1 cellular context compared by ENCODE assay signal in the genomic region with DNA sequence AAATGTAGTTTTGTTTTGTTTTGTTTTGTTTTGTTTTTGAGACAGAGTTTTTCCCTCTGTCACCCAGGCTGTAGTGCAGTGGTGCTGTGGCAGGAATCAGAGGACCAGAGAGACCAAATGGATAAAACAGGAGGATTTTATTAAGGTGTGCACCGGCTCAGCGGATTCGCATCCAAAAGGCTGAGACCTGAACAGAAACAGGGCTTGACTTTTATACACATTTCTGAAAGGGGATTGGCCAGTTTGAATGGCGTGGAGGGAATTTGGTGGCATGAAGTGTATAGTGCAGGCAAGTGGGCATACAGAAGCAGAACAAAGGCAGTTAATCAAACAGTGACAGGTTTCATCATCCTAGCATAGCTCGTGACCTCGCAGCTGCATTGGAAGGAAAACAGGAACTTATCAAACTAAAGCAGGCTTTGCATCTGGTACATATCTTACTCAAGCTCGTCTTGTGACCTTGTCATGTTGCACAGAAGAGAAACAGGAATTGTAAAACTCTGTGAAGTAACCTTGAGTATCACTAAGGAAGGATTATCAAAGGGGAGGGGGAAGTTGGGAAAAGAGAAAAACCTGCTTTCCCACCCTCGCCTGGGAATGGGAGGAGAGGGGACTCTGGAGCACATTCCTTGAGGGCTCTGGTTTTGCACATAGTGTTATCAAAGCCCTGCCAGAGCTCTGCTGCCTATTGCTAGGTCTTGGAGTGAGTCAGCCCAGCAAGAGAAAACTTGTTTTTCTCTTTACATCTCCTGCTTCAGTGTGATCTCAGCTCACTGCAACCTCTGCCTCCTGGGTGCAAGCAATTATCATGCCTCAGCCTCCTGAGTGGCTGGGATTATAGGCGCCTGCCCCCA.
TF ChIP-seq lines count a peak whose summit lies in the region.

No MANE protein-coding gene starts in this region.

TF ChIP-seq in K562, 482 proteins besides CTCF, POLR2A, EP300 and RAD21 (continued from another document and continues in another):
- TF ChIP-seq ZBTB9 (CRISPR knock-in tag; IDR thresholded peaks at IDR 0.05), result peak; percentile 85
- no peak for TF ChIP-seq MEF2A (IDR thresholded peaks at IDR 0.05; ENCODE audit: control insufficient read depth, low read depth, low read length)
- TF ChIP-seq ZNF699 (CRISPR knock-in tag; IDR thresholded peaks at IDR 0.05; ENCODE audit: insufficient replicate concordance), result peak; percentile 43
- TF ChIP-seq, protein P1, sequence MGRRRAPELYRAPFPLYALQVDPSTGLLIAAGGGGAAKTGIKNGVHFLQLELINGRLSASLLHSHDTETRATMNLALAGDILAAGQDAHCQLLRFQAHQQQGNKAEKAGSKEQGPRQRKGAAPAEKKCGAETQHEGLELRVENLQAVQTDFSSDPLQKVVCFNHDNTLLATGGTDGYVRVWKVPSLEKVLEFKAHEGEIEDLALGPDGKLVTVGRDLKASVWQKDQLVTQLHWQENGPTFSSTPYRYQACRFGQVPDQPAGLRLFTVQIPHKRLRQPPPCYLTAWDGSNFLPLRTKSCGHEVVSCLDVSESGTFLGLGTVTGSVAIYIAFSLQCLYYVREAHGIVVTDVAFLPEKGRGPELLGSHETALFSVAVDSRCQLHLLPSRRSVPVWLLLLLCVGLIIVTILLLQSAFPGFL (CRISPR knock-in tag; IDR thresholded peaks at IDR 0.05), result no peak
- TF ChIP-seq HNRNPLL (IDR thresholded peaks at IDR 0.05; ENCODE audit: low read depth, low read length, poor library complexity, severe bottlenecking), result no peak
- TF ChIP-seq, protein P2, sequence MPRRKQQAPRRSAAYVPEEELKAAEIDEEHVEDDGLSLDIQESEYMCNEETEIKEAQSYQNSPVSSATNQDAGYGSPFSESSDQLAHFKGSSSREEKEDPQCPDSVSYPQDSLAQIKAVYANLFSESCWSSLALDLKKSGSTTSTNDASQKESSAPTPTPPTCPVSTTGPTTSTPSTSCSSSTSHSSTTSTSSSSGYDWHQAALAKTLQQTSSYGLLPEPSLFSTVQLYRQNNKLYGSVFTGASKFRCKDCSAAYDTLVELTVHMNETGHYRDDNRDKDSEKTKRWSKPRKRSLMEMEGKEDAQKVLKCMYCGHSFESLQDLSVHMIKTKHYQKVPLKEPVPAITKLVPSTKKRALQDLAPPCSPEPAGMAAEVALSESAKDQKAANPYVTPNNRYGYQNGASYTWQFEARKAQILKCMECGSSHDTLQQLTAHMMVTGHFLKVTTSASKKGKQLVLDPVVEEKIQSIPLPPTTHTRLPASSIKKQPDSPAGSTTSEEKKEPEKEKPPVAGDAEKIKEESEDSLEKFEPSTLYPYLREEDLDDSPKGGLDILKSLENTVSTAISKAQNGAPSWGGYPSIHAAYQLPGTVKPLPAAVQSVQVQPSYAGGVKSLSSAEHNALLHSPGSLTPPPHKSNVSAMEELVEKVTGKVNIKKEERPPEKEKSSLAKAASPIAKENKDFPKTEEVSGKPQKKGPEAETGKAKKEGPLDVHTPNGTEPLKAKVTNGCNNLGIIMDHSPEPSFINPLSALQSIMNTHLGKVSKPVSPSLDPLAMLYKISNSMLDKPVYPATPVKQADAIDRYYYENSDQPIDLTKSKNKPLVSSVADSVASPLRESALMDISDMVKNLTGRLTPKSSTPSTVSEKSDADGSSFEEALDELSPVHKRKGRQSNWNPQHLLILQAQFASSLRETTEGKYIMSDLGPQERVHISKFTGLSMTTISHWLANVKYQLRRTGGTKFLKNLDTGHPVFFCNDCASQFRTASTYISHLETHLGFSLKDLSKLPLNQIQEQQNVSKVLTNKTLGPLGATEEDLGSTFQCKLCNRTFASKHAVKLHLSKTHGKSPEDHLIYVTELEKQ (CRISPR knock-in tag; IDR thresholded peaks at IDR 0.05), result 0 out of 2 replicates have a peak, but pooled peaks have one; percentile 33
- TF ChIP-seq GTF2B (IDR thresholded peaks at IDR 0.05; ENCODE audit: extremely low read depth, insufficient read length), result no peak
- TF ChIP-seq ZBTB40 (IDR thresholded peaks at IDR 0.05), result no peak; the same call in 1 of the 2 replicates
- no peak for TF ChIP-seq ZBTB40 (CRISPR knock-in tag; IDR thresholded peaks at IDR 0.05)
- TF ChIP-seq, protein P3, sequence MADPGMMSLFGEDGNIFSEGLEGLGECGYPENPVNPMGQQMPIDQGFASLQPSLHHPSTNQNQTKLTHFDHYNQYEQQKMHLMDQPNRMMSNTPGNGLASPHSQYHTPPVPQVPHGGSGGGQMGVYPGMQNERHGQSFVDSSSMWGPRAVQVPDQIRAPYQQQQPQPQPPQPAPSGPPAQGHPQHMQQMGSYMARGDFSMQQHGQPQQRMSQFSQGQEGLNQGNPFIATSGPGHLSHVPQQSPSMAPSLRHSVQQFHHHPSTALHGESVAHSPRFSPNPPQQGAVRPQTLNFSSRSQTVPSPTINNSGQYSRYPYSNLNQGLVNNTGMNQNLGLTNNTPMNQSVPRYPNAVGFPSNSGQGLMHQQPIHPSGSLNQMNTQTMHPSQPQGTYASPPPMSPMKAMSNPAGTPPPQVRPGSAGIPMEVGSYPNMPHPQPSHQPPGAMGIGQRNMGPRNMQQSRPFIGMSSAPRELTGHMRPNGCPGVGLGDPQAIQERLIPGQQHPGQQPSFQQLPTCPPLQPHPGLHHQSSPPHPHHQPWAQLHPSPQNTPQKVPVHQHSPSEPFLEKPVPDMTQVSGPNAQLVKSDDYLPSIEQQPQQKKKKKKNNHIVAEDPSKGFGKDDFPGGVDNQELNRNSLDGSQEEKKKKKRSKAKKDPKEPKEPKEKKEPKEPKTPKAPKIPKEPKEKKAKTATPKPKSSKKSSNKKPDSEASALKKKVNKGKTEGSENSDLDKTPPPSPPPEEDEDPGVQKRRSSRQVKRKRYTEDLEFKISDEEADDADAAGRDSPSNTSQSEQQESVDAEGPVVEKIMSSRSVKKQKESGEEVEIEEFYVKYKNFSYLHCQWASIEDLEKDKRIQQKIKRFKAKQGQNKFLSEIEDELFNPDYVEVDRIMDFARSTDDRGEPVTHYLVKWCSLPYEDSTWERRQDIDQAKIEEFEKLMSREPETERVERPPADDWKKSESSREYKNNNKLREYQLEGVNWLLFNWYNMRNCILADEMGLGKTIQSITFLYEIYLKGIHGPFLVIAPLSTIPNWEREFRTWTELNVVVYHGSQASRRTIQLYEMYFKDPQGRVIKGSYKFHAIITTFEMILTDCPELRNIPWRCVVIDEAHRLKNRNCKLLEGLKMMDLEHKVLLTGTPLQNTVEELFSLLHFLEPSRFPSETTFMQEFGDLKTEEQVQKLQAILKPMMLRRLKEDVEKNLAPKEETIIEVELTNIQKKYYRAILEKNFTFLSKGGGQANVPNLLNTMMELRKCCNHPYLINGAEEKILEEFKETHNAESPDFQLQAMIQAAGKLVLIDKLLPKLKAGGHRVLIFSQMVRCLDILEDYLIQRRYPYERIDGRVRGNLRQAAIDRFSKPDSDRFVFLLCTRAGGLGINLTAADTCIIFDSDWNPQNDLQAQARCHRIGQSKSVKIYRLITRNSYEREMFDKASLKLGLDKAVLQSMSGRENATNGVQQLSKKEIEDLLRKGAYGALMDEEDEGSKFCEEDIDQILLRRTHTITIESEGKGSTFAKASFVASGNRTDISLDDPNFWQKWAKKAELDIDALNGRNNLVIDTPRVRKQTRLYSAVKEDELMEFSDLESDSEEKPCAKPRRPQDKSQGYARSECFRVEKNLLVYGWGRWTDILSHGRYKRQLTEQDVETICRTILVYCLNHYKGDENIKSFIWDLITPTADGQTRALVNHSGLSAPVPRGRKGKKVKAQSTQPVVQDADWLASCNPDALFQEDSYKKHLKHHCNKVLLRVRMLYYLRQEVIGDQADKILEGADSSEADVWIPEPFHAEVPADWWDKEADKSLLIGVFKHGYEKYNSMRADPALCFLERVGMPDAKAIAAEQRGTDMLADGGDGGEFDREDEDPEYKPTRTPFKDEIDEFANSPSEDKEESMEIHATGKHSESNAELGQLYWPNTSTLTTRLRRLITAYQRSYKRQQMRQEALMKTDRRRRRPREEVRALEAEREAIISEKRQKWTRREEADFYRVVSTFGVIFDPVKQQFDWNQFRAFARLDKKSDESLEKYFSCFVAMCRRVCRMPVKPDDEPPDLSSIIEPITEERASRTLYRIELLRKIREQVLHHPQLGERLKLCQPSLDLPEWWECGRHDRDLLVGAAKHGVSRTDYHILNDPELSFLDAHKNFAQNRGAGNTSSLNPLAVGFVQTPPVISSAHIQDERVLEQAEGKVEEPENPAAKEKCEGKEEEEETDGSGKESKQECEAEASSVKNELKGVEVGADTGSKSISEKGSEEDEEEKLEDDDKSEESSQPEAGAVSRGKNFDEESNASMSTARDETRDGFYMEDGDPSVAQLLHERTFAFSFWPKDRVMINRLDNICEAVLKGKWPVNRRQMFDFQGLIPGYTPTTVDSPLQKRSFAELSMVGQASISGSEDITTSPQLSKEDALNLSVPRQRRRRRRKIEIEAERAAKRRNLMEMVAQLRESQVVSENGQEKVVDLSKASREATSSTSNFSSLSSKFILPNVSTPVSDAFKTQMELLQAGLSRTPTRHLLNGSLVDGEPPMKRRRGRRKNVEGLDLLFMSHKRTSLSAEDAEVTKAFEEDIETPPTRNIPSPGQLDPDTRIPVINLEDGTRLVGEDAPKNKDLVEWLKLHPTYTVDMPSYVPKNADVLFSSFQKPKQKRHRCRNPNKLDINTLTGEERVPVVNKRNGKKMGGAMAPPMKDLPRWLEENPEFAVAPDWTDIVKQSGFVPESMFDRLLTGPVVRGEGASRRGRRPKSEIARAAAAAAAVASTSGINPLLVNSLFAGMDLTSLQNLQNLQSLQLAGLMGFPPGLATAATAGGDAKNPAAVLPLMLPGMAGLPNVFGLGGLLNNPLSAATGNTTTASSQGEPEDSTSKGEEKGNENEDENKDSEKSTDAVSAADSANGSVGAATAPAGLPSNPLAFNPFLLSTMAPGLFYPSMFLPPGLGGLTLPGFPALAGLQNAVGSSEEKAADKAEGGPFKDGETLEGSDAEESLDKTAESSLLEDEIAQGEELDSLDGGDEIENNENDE (IDR thresholded peaks at IDR 0.05; ENCODE audit: low read depth, low read length), result no peak
- TF ChIP-seq SRSF7 (optimal IDR thresholded peaks at IDR 0.05; ENCODE audit: low read depth, low read length), result no peak
- peak; percentile 92 for TF ChIP-seq FOXM1 (IDR thresholded peaks at IDR 0.05; ENCODE audit: low read depth)
- TF ChIP-seq FOXM1 (CRISPR knock-in tag; IDR thresholded peaks at IDR 0.05; ENCODE audit: low read depth), result no peak
- TF ChIP-seq RB1 (IDR thresholded peaks at IDR 0.05; ENCODE audit: low read depth), result peak; percentile 37; the same call in 1 of the 2 replicates
